In genomic region chr18:68288408-68288807, GRCh38 we compare ENCODE assay signal across 30 cellular contexts.
"Had no signal": no experiment of that assay in that cellular context is flagged by ENCODE, and none has a peak within 500 bp of the region (broad histone marks: within the 10 kb centered on the region; RNA-seq: fewer than 3 reads in every experiment).

No MANE protein-coding gene starts in this region.

- H3K27me3 Mint-ChIP-seq: dendritic cell treated with granulocyte-macrophage colony-stimulating factor and Interleukin-4, amounts not matched to agents 40 ng/mL and 50 ng/mL, for 4 days; memory B cell; naive B cell; natural killer cell treated with Interleukin-12 subunit alpha and Interleukin-12 subunit beta and Interleukin-15 and Interleukin-18, amount 100 ng/mL, for 72 hours; stimulated activated naive CD8-positive, alpha-beta T cell treated with anti-CD3 and anti-CD28 coated beads, Interleukin-15, amount 100 ng/mL, for 72 hours had no signal

- H3K27me3 ChIP-seq: colonic mucosa, esophagus muscularis mucosa, neural progenitor cell, right atrium auricular region, thyroid gland, vagina had no signal

- FAIRE-seq: endothelial cell of umbilical vein had no signal

- H3K9me3 ChIP-seq: colonic mucosa, mucosa of descending colon, prostate gland, thyroid gland, vagina had no signal

- H3K9me3 Mint-ChIP-seq: dendritic cell treated with granulocyte-macrophage colony-stimulating factor and Interleukin-4, amounts not matched to agents 40 ng/mL and 50 ng/mL, for 4 days had no signal

- ATAC-seq: mucosa of descending colon; natural killer cell treated with Interleukin-12 subunit alpha and Interleukin-12 subunit beta and Interleukin-15 and Interleukin-18, amount 100 ng/mL, for 72 hours; sciatic nerve; stimulated activated naive CD8-positive, alpha-beta T cell treated with anti-CD3 and anti-CD28 coated beads, Interleukin-15, amount 100 ng/mL, for 72 hours had no signal

- H3K9ac ChIP-seq: neural progenitor cell had no signal

- H3K4me3 ChIP-seq: colonic mucosa, esophagus muscularis mucosa, lung, mucosa of descending colon, neural progenitor cell, prostate gland, right atrium auricular region, smooth muscle cell, thyroid gland, vagina had no signal

- H2AFZ ChIP-seq: neural progenitor cell had no signal

- H3K27ac ChIP-seq: colonic mucosa, esophagus muscularis mucosa, neural progenitor cell, prostate gland, right atrium auricular region, thyroid gland, vagina had no signal

- H3K36me3 ChIP-seq: colonic mucosa, esophagus muscularis mucosa, neural progenitor cell, prostate gland, right atrium auricular region, thyroid gland, vagina had no signal

- H3K4me1 Mint-ChIP-seq: immature natural killer cell; memory B cell; mesothelial cell of epicardium; naive B cell; neural progenitor cell; stimulated activated naive CD8-positive, alpha-beta T cell treated with anti-CD3 and anti-CD28 coated beads, Interleukin-15, amount 100 ng/mL, for 72 hours had no signal

- DNase-seq: colonic mucosa; effector memory CD4-positive, alpha-beta T cell; foreskin melanocyte; hypothalamus; immature natural killer cell; islet precursor cell; mucosa of descending colon; naive B cell; nucleus accumbens; stimulated activated CD4-positive, alpha-beta T cell treated with anti-CD3 and anti-CD28 coated beads, Interleukin-12 subunit alpha, Interleukin-12 subunit beta, amount 100 ng/mL, for 4 hours; stimulated activated CD4-positive, alpha-beta T cell treated with anti-CD3 and anti-CD28 coated beads, Interleukin-1b, Interleukin-23, amount 100 ng/mL, for 48 hours; stimulated activated CD4-positive, alpha-beta T cell treated with anti-CD3 and anti-CD28 coated beads, Interleukin-4, amount 100 ng/mL, for 1 hour; stimulated activated CD8-positive, alpha-beta memory T cell treated with anti-CD3 and anti-CD28 coated beads, Interleukin-4, amount 100 ng/mL, for 48 hours; stimulated activated naive CD4-positive, alpha-beta T cell; stimulated activated naive CD8-positive, alpha-beta T cell treated with anti-CD3 and anti-CD28 coated beads, Interleukin-15, amount 100 ng/mL, for 72 hours; thyroid gland; trophoblast cell had no signal

- H3K4me2 ChIP-seq: neural progenitor cell, smooth muscle cell had no signal

- H3K4me3 Mint-ChIP-seq: dendritic cell treated with granulocyte-macrophage colony-stimulating factor and Interleukin-4, amounts not matched to agents 40 ng/mL and 50 ng/mL, for 4 days; immature natural killer cell; memory B cell; mesothelial cell of epicardium; naive B cell; natural killer cell treated with Interleukin-12 subunit alpha and Interleukin-12 subunit beta and Interleukin-15 and Interleukin-18, amount 100 ng/mL, for 72 hours; neural progenitor cell; stimulated activated naive CD8-positive, alpha-beta T cell treated with anti-CD3 and anti-CD28 coated beads, Interleukin-15, amount 100 ng/mL, for 72 hours had no signal

- H3K27ac Mint-ChIP-seq: dendritic cell treated with granulocyte-macrophage colony-stimulating factor and Interleukin-4, amounts not matched to agents 40 ng/mL and 50 ng/mL, for 4 days; immature natural killer cell; memory B cell; mesothelial cell of epicardium; naive B cell; natural killer cell treated with Interleukin-12 subunit alpha and Interleukin-12 subunit beta and Interleukin-15 and Interleukin-18, amount 100 ng/mL, for 72 hours; neural progenitor cell; stimulated activated naive CD8-positive, alpha-beta T cell treated with anti-CD3 and anti-CD28 coated beads, Interleukin-15, amount 100 ng/mL, for 72 hours had no signal

- H3K4me1 ChIP-seq: colonic mucosa, esophagus muscularis mucosa, neural progenitor cell, prostate gland, right atrium auricular region, thyroid gland, vagina had no signal

- H3K36me3 Mint-ChIP-seq: immature natural killer cell; memory B cell; mesothelial cell of epicardium; naive B cell; natural killer cell treated with Interleukin-12 subunit alpha and Interleukin-12 subunit beta and Interleukin-15 and Interleukin-18, amount 100 ng/mL, for 72 hours had no signal
